Comparison of ENCODE assay signal across 8 cellular contexts in genomic region chr2:149329068-149329467, GRCh38. TPM values are rescaled to one million over a fixed set of nuclear protein-coding genes. Genes with fewer than 3 reads are reported as not detected.
A peak's percentile ranks its signal among the peaks of the same experiment; 100 is the strongest.
DNase-seq lines count a peak whose midpoint lies in the region; ATAC-seq and TF ChIP-seq lines count a peak whose summit lies in the region.

No MANE protein-coding gene starts in this region.

- H3K27ac ChIP-seq in mammary epithelial cell (ENCODE audit: insufficient read depth, low read depth, low read length) (no peak overlapping the region), spleen (no peak overlapping the region)

- H3K27me3 ChIP-seq in mammary epithelial cell (ENCODE audit: insufficient read depth, low read length) (peaks cover 11% of the 10 kb centered on the region), spleen (replicated peaks in 1 of 7) (peaks cover 0 to 62% (median 35%) of the 10 kb centered on the region in 7 donors)

- H3K4me3 ChIP-seq in mammary epithelial cell (replicated peaks in 1 of 3; ENCODE audit: insufficient read depth in 1 of 3, low read depth in 2 of 3, low read length in 3 of 3) (no peak overlapping the region), spleen (peak overlapping the region in 3 of 8 donors; percentile 48 to 72 (median 64))

- H3K36me3 Mint-ChIP-seq in nephron (ENCODE audit: low read depth), result no peaks in the 10 kb centered on the region

- H4K20me1 ChIP-seq in mammary epithelial cell (ENCODE audit: insufficient read depth, low read length), result no peaks in the 10 kb centered on the region

- H3K4me2 ChIP-seq in mammary epithelial cell (ENCODE audit: insufficient read depth, low read depth, low read length), result no peak overlapping the region

- peaks cover 22% of the 10 kb centered on the region for H3K27me3 Mint-ChIP-seq in nephron (ENCODE audit: low read depth)

- no TSS peak for BruUV-seq in mammary epithelial cell (replicated peaks; lab: Mats Ljungman, UMichigan)

- TF ChIP-seq CTCF in mammary epithelial cell (conservative IDR thresholded peaks at IDR 0.05 in 1 of 2, IDR thresholded peaks at IDR 0.05 in 1 of 2; ENCODE audit: extremely low read depth in 1 of 2, insufficient read depth in 1 of 2, low read depth in 1 of 2, low read length in 2 of 2), result peak; percentile 17 to 23
- TF ChIP-seq CTCF in nephron (IDR thresholded peaks at IDR 0.05; ENCODE audit: unreplicated experiment in 3 of 3), result peak in 2 of 3 experiments; percentile 17 to 27
- no peak for TF ChIP-seq CTCF in spleen (IDR thresholded peaks at IDR 0.05 in 8 of 11, conservative IDR thresholded peaks at IDR 0.05 in 3 of 11)

- peak overlapping the region; percentile 18 to 78 (median 28) for H3K27ac Mint-ChIP-seq in nephron

- DNase-seq in Daoy (ENCODE audit: low read depth) (peak; percentile 28), KBM-7 (peak; percentile 43), mammary epithelial cell (no peak), spleen (no peak), NCI-H2081 treated with DMSO at 0.1 percent for 48 hours (lab: John Stamatoyannopoulos, UW) (no peak)

- ATAC-seq in GM19395 (IDR thresholded peaks at IDR 0.05; ENCODE audit: unreplicated experiment), result no peak
- no peak for ATAC-seq in HG02852 (IDR thresholded peaks at IDR 0.05; ENCODE audit: unreplicated experiment)

- no peak overlapping the region for H2AFZ ChIP-seq in mammary epithelial cell (ENCODE audit: low read depth, low read length)

- peaks cover 5% of the 10 kb centered on the region for H3K9me3 Mint-ChIP-seq in nephron

- intact Hi-C loops in mammary epithelial cell (cut with micrococcal nuclease), result no loop called here
- intact Hi-C loops in spleen (cut with DNase I; ENCODE audit: low total_unique reads), result loop anchor here (10.0 kb wide), 1 partner anchor 314 kb away; no protein-coding TSS in a partner anchor

- dilution Hi-C loops in mammary epithelial cell (cut with HindIII; ENCODE audit: low sequenced_read_pairs), result no loop called here

- peaks cover 14% of the 10 kb centered on the region for H3K4me1 Mint-ChIP-seq in nephron

- H3K9me3 ChIP-seq in mammary epithelial cell (replicated peaks; ENCODE audit: insufficient read depth, low read length), result no peaks in the 10 kb centered on the region
- no peaks in the 10 kb centered on the region for H3K9me3 ChIP-seq in spleen

- H3K4me1 ChIP-seq in mammary epithelial cell (ENCODE audit: insufficient read depth, low read length) (peaks cover 8% of the 10 kb centered on the region), spleen (peaks cover 0 to 24% (median 15%) of the 10 kb centered on the region in 6 donors)

- TF ChIP-seq POLR2A in spleen (IDR thresholded peaks at IDR 0.05), result no peak

- H3K79me2 ChIP-seq in mammary epithelial cell (ENCODE audit: insufficient read depth, low read length), result no peaks in the 10 kb centered on the region

- 26% methylated on average over 8 of the region's 8 CpGs for WGBS in mammary epithelial cell (ENCODE audit: low coverage, missing lambda C conversion rate)
- 27 to 35% (median 27%) methylated on average over 8 of the region's 8 CpGs for WGBS in spleen, 5 donors

- H3K36me3 ChIP-seq in mammary epithelial cell (ENCODE audit: insufficient read depth, low read length) (no peaks in the 10 kb centered on the region), spleen (no peaks in the 10 kb centered on the region)

- in situ Hi-C loops in KBM-7 (cut with MboI; ENCODE audit: low pct_unique_long_range_greater_than_20kb, low sequenced_read_pairs) (no loop called here), mammary epithelial cell (cut with MboI; ENCODE audit: low sequenced_read_pairs in 2 of 2) (no loop called here)

- no peak overlapping the region for H3K9ac ChIP-seq in mammary epithelial cell (ENCODE audit: insufficient read depth, low read length)

- H3K4me3 Mint-ChIP-seq in nephron, result peak overlapping the region; percentile 89 to 94 (median 91)

- CTCF ChIA-PET in mammary epithelial cell (lab: Charles Lee; ENCODE audit: low non-redundant PET), result no interaction called here

RNA-seq across cellular contexts. Expression of gene LYPD6, which starts 1.3 kb away (rescaled TPM):
- total RNA-seq in Daoy (2014; rRNA removed; shearing (Covaris generic)), result 6.7 and 8.5 TPM in 2 replicates
- total RNA-seq in mammary epithelial cell, result under 1 TPM; 0.33 to 0.45 TPM
- polyA plus RNA-seq in mammary epithelial cell, result 0.07 TPM
- polyA minus RNA-seq in mammary epithelial cell, result not detected
- total RNA-seq in spleen, result 1 to 10 TPM in 4 of 7 donors, under 1 TPM in 3; 0.35 to 2.3 (median 1.0) TPM
- polyA plus RNA-seq in spleen, result under 1 TPM; 0.05 to 0.16 (median 0.09) TPM

Comparison
In these comparisons a context has a peak if more than half of its experiments do, and no peak if none do; other contexts are left out.
1. DNase-seq: peak in Daoy (single experiment) and KBM-7 (single experiment); none in mammary epithelial cell (single experiment), spleen (single experiment) and NCI-H2081 treated with DMSO at 0.1 percent for 48 hours (single experiment).
2. CTCF ChIP-seq: peak in mammary epithelial cell (2 of 2) and nephron (2 of 3); none in spleen (0 of 11).